Comparison of ENCODE assay signal across 37 cellular contexts in the genomic region with DNA sequence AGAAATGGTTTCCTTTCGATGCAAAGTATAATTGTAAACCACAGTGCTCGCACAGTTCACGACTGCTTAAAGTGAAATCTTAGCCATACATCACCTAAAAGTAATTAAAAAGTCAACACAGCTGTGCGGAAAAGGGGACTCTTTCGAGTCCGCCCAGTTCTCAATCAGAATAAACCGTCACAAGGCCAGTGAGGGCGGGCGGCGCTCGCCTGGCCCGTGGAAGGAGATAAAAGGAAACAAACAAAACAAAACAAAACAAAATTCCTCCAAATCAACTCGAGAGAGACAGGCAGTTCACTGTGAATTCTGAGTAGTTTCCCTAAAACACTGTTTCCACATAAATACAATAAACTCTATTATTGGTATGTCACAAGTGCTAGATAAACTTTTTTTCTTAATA.
"Had no signal": no experiment of that assay in that cellular context is flagged by ENCODE, and none has a peak within 500 bp of the region (broad histone marks: within the 10 kb centered on the region; RNA-seq: fewer than 3 reads in every experiment).

No MANE protein-coding gene starts in this region.

- H3K4me3 Mint-ChIP-seq: activated B cell treated with CpG ODN at 0.5 μM for 24 hours; activated CD4-positive, alpha-beta memory T cell treated with anti-CD3 and anti-CD28 coated beads for 36 hours; activated naive CD4-positive, alpha-beta T cell treated with anti-CD3 and anti-CD28 coated beads for 36 hours; activated naive CD8-positive, alpha-beta T cell treated with anti-CD3 and anti-CD28 coated beads for 36 hours; activated T-cell treated with anti-CD3 and anti-CD28 coated beads, Interleukin-2, amount 50 U/mL, for 4 hours; activated T-helper 1 cell treated with anti-CD3 and anti-CD28 coated beads, Interleukin-12 subunit alpha, Interleukin-12 subunit beta, Interleukin-2, Interleukin-4 antibody, amounts not matched to agents 30 ng/mL and 10 ng/mL and 1 ng/mL, durations not matched to agents 14 hours and 24 hours and 36 hours; brain had no signal

- H3K9me3 Mint-ChIP-seq: activated B cell treated with CpG ODN at 0.5 μM for 24 hours; activated CD4-positive, alpha-beta memory T cell treated with anti-CD3 and anti-CD28 coated beads for 36 hours; activated naive CD4-positive, alpha-beta T cell treated with anti-CD3 and anti-CD28 coated beads for 36 hours; activated naive CD8-positive, alpha-beta T cell treated with anti-CD3 and anti-CD28 coated beads for 36 hours; activated T-cell treated with anti-CD3 and anti-CD28 coated beads, Interleukin-2, amount 50 U/mL, for 4 hours; activated T-helper 1 cell treated with anti-CD3 and anti-CD28 coated beads, Interleukin-12 subunit alpha, Interleukin-12 subunit beta, Interleukin-2, Interleukin-4 antibody, amounts not matched to agents 30 ng/mL and 10 ng/mL and 1 ng/mL, durations not matched to agents 14 hours and 24 hours and 36 hours; brain had no signal

- DNase-seq: activated B cell treated with CpG ODN at 0.5 μM for 24 hours; activated CD4-positive, alpha-beta memory T cell treated with anti-CD3 and anti-CD28 coated beads for 36 hours; activated CD4-positive, alpha-beta T cell treated with anti-CD3 and anti-CD28 coated beads for 4 hours; activated CD4-positive, alpha-beta T cell treated with anti-CD3 and anti-CD28 coated beads, Interleukin-2, amount 50 U/mL, for 1 hour; activated CD4-positive, CD25-positive, alpha-beta regulatory T cell treated with anti-CD3 and anti-CD28 coated beads, Interleukin-2, amount 50 U/mL, for 72 hours; activated CD8-positive, alpha-beta memory T cell treated with anti-CD3 and anti-CD28 coated beads, Interleukin-2, amount 50 U/mL, for 4 hours; activated gamma-delta T cell treated with Interleukin-2 at 50 U/mL for 16 hours; activated naive CD4-positive, alpha-beta T cell treated with anti-CD3 and anti-CD28 coated beads for 36 hours; activated naive CD8-positive, alpha-beta T cell treated with anti-CD3 and anti-CD28 coated beads for 36 hours; activated T-cell treated with anti-CD3 and anti-CD28 coated beads for 4 hours; activated T-cell treated with anti-CD3 and anti-CD28 coated beads, Interleukin-2, amount 50 U/mL, for 4 hours; anterior cingulate cortex; Kasumi-1; KG1; MG63; NCI-H1048; NCI-H1105 treated with DMSO at 0.1 percent for 48 hours; NCI-H1436; NCI-H1694; NCI-H1930; NCI-H2081 treated with DMSO at 0.1 percent for 48 hours; NCI-H226; NCI-H446 treated with DMSO at 0.1 percent for 48 hours; NCI-H524; NCI-H69; PC-9; SIG-M5; SW 1271; T-helper 1 cell; T-helper 2 cell; T-helper 9 cell had no signal

- H3K27me3 ChIP-seq: MG63 had no signal

- H3K4me2 ChIP-seq: PC-9 had no signal

- H3K27me3 Mint-ChIP-seq: activated B cell treated with CpG ODN at 0.5 μM for 24 hours; activated CD4-positive, alpha-beta memory T cell treated with anti-CD3 and anti-CD28 coated beads for 36 hours; activated naive CD8-positive, alpha-beta T cell treated with anti-CD3 and anti-CD28 coated beads for 36 hours; brain had no signal

- H3K36me3 ChIP-seq: MG63 had no signal

- H3K4me3 ChIP-seq: MG63, PC-9 had no signal

- H3K27ac ChIP-seq: PC-9, RWPE1, VCaP had no signal

- H3K9me3 ChIP-seq: MG63 had no signal

- H3K4me1 Mint-ChIP-seq: activated B cell treated with CpG ODN at 0.5 μM for 24 hours; activated naive CD8-positive, alpha-beta T cell treated with anti-CD3 and anti-CD28 coated beads for 36 hours; brain had no signal

- H3K27ac Mint-ChIP-seq: activated B cell treated with CpG ODN at 0.5 μM for 24 hours; activated CD4-positive, alpha-beta memory T cell treated with anti-CD3 and anti-CD28 coated beads for 36 hours; activated naive CD4-positive, alpha-beta T cell treated with anti-CD3 and anti-CD28 coated beads for 36 hours; activated naive CD8-positive, alpha-beta T cell treated with anti-CD3 and anti-CD28 coated beads for 36 hours; activated T-helper 1 cell treated with anti-CD3 and anti-CD28 coated beads, Interleukin-12 subunit alpha, Interleukin-12 subunit beta, Interleukin-2, Interleukin-4 antibody, amounts not matched to agents 30 ng/mL and 10 ng/mL and 1 ng/mL, durations not matched to agents 14 hours and 24 hours and 36 hours had no signal

- H2AFZ ChIP-seq: PC-9 had no signal

- ATAC-seq: activated T-cell treated with anti-CD3 and anti-CD28 coated beads, Interleukin-2, amount 50 U/mL, for 4 hours; Right ventricle myocardium inferior; SK-N-SH treated with all-trans-retinoic acid at 6 μM for 48 hours had no signal
